ENCODE assay signal across 11 cellular contexts in the genomic region with DNA sequence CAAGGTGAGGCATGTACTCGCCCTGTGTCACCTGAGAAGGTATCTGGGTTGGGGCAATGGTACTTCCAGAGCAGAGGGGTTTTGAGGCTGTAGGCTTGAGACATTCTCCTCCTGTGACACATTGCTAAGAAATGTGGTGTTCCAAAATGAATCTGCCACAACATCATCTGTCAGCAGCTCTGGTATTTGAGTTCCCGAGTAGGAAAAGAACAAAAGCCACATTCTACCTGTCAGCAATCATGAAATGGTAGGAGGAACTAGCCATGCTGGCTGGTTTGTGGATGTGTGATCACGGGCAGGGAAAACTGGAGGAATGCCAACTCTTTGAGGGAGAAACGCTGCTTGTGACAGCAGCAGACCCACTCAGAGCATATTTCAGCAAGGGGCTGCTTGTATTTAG.
DNase-seq lines count a peak whose midpoint lies in the region; ATAC-seq and TF ChIP-seq lines count a peak whose summit lies in the region.
"Had no signal": no experiment of that assay in that cellular context is flagged by ENCODE, and none has a peak within 500 bp of the region (broad histone marks: within the 10 kb centered on the region; RNA-seq: fewer than 3 reads in every experiment).

No MANE protein-coding gene starts in this region.

- H3K4me3 Mint-ChIP-seq in activated T-cell treated with anti-CD3 and anti-CD28 coated beads, Interleukin-2, amount 50 U/mL, for 4 hours = no peak overlapping the region
- H3K4me3 Mint-ChIP-seq: T-cell had no signal

- ATAC-seq in activated T-cell treated with anti-CD3 and anti-CD28 coated beads, Interleukin-2, amount 50 U/mL, for 4 hours = no peak
- ATAC-seq: T-cell had no signal

- H3K4me1 Mint-ChIP-seq in activated T-cell treated with anti-CD3 and anti-CD28 coated beads, Interleukin-2, amount 50 U/mL, for 4 hours (ENCODE audit: low read depth) = peaks cover 13% of the 10 kb centered on the region

- no peaks in the 10 kb centered on the region for H3K27me3 Mint-ChIP-seq in activated T-cell treated with anti-CD3 and anti-CD28 coated beads, Interleukin-2, amount 50 U/mL, for 4 hours (ENCODE audit: low read depth)
- H3K27me3 Mint-ChIP-seq: T-cell had no signal

- H3K9me3 Mint-ChIP-seq in activated T-cell treated with anti-CD3 and anti-CD28 coated beads, Interleukin-2, amount 50 U/mL, for 4 hours = no peaks in the 10 kb centered on the region
- H3K9me3 Mint-ChIP-seq: T-cell had no signal

- POLR2A ChIA-PET in HEK293T (lab: Yijun Ruan, JAX) = no interaction called here

- no peaks in the 10 kb centered on the region for H3K36me3 Mint-ChIP-seq in activated T-cell treated with anti-CD3 and anti-CD28 coated beads, Interleukin-2, amount 50 U/mL, for 4 hours (ENCODE audit: insufficient read depth)
- H3K36me3 Mint-ChIP-seq: T-cell had no signal

- CTCF ChIA-PET in HEK293T (lab: Yijun Ruan, JAX) = no interaction called here

- peak; percentile 22 for DNase-seq in NCI-H146 (lab: John Stamatoyannopoulos, UW)
- DNase-seq in NCI-H146 treated with DMSO at 0.1 percent for 48 hours (lab: John Stamatoyannopoulos, UW; ENCODE audit: unreplicated experiment) = no peak
- DNase-seq in RPMI7951 (ENCODE audit: low read depth) = peak; percentile 82
- DNase-seq in fibroblast of gingiva (ENCODE audit: low read depth) = peak; percentile 60
- DNase-seq in skeletal muscle cell (ENCODE audit: low read depth) = peak; percentile 83
- no peak for DNase-seq in LoVo (ENCODE audit: low spot score)
- DNase-seq in activated T-cell treated with anti-CD3 and anti-CD28 coated beads, Interleukin-2, amount 50 U/mL, for 4 hours = no peak
- DNase-seq in HEK293T (ENCODE audit: extremely low spot score) = no peak
- DNase-seq: kidney, sigmoid colon, T-cell had no signal

- no peak overlapping the region for H3K4me3 ChIP-seq in skeletal muscle cell (ENCODE audit: low read depth, low read length)
- H3K4me3 ChIP-seq: sigmoid colon had no signal

TF ChIP-seq in HEK293T, 16 proteins besides CTCF, POLR2A, EP300 and RAD21:
- TF ChIP-seq HDGF (IDR thresholded peaks at IDR 0.05; ENCODE audit: borderline replicate concordance) (no peak), CTBP1 (IDR thresholded peaks at IDR 0.05; ENCODE audit: borderline replicate concordance) (no peak), FOXK2 (IDR thresholded peaks at IDR 0.05) (no peak), LEF1 (IDR thresholded peaks at IDR 0.05; ENCODE audit: borderline replicate concordance) (no peak), FOXA1 (IDR thresholded peaks at IDR 0.05) (no peak), BHLHE40 (IDR thresholded peaks at IDR 0.05; ENCODE audit: borderline replicate concordance) (no peak), NFRKB (IDR thresholded peaks at IDR 0.05) (no peak), L3MBTL2 (conservative IDR thresholded peaks at IDR 0.05) (no peak)
- TF ChIP-seq, protein P1, sequence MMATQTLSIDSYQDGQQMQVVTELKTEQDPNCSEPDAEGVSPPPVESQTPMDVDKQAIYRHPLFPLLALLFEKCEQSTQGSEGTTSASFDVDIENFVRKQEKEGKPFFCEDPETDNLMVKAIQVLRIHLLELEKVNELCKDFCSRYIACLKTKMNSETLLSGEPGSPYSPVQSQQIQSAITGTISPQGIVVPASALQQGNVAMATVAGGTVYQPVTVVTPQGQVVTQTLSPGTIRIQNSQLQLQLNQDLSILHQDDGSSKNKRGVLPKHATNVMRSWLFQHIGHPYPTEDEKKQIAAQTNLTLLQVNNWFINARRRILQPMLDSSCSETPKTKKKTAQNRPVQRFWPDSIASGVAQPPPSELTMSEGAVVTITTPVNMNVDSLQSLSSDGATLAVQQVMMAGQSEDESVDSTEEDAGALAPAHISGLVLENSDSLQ (IDR thresholded peaks at IDR 0.05) = no peak

Comparison
In these comparisons a context has a peak if more than half of its experiments do, and no peak if none do; other contexts are left out.
1. DNase-seq: peak in NCI-H146 (single experiment), RPMI7951 (single experiment), fibroblast of gingiva (single experiment) and skeletal muscle cell (single experiment); none in NCI-H146 treated with DMSO at 0.1 percent for 48 hours (single experiment), LoVo (single experiment), activated T-cell treated with anti-CD3 and anti-CD28 coated beads, Interleukin-2, amount 50 U/mL, for 4 hours (single experiment) and HEK293T (single experiment).